ENCODE assay signal across 8 cellular contexts in genomic region chr10:50653142-50653541, GRCh38. TPM values are rescaled to one million over a fixed set of nuclear protein-coding genes. Genes with fewer than 3 reads are reported as not detected.
DNase-seq lines count a peak whose midpoint lies in the region; ATAC-seq and TF ChIP-seq lines count a peak whose summit lies in the region.

No MANE protein-coding gene starts in this region.

- H2AFZ ChIP-seq in neural progenitor cell (replicated peaks) = peak overlapping the region; percentile 5

- no peaks in the 10 kb centered on the region for H4K20me1 ChIP-seq in neural progenitor cell (ENCODE audit: low read depth)

- H3K4me2 ChIP-seq in neural progenitor cell = no peak overlapping the region

- no peaks in the 10 kb centered on the region for H3K36me3 ChIP-seq in CD8-positive, alpha-beta T cell (ENCODE audit: insufficient read depth, low read length)
- H3K36me3 ChIP-seq in Panc1 (ENCODE audit: control insufficient read depth, insufficient read depth, low read length) = no peaks in the 10 kb centered on the region
- no peaks in the 10 kb centered on the region for H3K36me3 ChIP-seq in neural progenitor cell

- POLR2A ChIA-PET in CD8-positive, alpha-beta T cell (lab: Charles Lee) = interaction anchor here (0.9 kb wide), 1 partner anchor 28 kb away, joined by 4 read pairs; no protein-coding TSS in a partner anchor
- POLR2A ChIA-PET in Panc1 (lab: Charles Lee) = no interaction called here

- peak; percentile 58 for TF ChIP-seq CTCF in CD8-positive, alpha-beta T cell (IDR thresholded peaks at IDR 0.05)
- TF ChIP-seq CTCF in Panc1 (IDR thresholded peaks at IDR 0.05) (peak; percentile 72), epithelial cell of esophagus (IDR thresholded peaks at IDR 0.05; ENCODE audit: insufficient read depth, low read depth, low read length, missing control alignments) (peak; percentile 72), neural progenitor cell (IDR thresholded peaks at IDR 0.05) (peak; percentile 30)

- no peaks in the 10 kb centered on the region for H3K9me3 ChIP-seq in CD8-positive, alpha-beta T cell (ENCODE audit: low read length)
- H3K9me3 ChIP-seq in Panc1 (ENCODE audit: control insufficient read depth, insufficient read depth, low read depth, low read length) (no peaks in the 10 kb centered on the region), neural progenitor cell (ENCODE audit: low read depth) (no peaks in the 10 kb centered on the region)

- DNase-seq in CD8-positive, alpha-beta T cell = peak in 1 of 7 experiments; percentile 31
- DNase-seq in Panc1 (ENCODE audit: low read depth, low spot score) (peak; percentile 13), epithelial cell of esophagus (ENCODE audit: low read depth) (peak; percentile 42), neural progenitor cell (ENCODE audit: low spot score) (no peak), occipital lobe (lab: John Stamatoyannopoulos, UW) (no peak)

- H3K9ac ChIP-seq in neural progenitor cell = no peak overlapping the region

- no TSS peak for BruUV-seq in Panc1 (replicated peaks; lab: Mats Ljungman, UMichigan)

- H3K9me3 Mint-ChIP-seq in CD8-positive, alpha-beta T cell = no peaks in the 10 kb centered on the region
- no peaks in the 10 kb centered on the region for H3K9me3 Mint-ChIP-seq in neural progenitor cell

- no peak overlapping the region for H3K4me3 ChIP-seq in CD8-positive, alpha-beta T cell (ENCODE audit: low read depth, low read length)
- H3K4me3 ChIP-seq in Panc1 (ENCODE audit: low read depth in 2 of 2, low read length in 2 of 2) (no peak overlapping the region), epithelial cell of esophagus (ENCODE audit: low read length) (no peak overlapping the region), neural progenitor cell (no peak overlapping the region)

- peaks cover 10% of the 10 kb centered on the region for H3K4me1 ChIP-seq in CD8-positive, alpha-beta T cell (ENCODE audit: insufficient read depth, low read length)
- H3K4me1 ChIP-seq in Panc1 (ENCODE audit: control insufficient read depth, insufficient read depth, low read length) (no peaks in the 10 kb centered on the region), neural progenitor cell (no peaks in the 10 kb centered on the region)

- peaks cover 12% of the 10 kb centered on the region for H3K4me1 Mint-ChIP-seq in CD8-positive, alpha-beta T cell (ENCODE audit: low read depth)
- no peaks in the 10 kb centered on the region for H3K4me1 Mint-ChIP-seq in neural progenitor cell

- no peak overlapping the region for H3K27ac ChIP-seq in CD8-positive, alpha-beta T cell (ENCODE audit: low read depth, low read length)
- H3K27ac ChIP-seq in Panc1 (ENCODE audit: low read length) = no peak overlapping the region
- H3K27ac ChIP-seq in neural progenitor cell = no peak overlapping the region

- H3F3A ChIP-seq in neural progenitor cell (ENCODE audit: low read depth) = no peaks in the 10 kb centered on the region

- no peaks in the 10 kb centered on the region for H3K36me3 Mint-ChIP-seq in CD8-positive, alpha-beta T cell
- H3K36me3 Mint-ChIP-seq in neural progenitor cell = no peaks in the 10 kb centered on the region

- no peak overlapping the region for H3K4me3 Mint-ChIP-seq in CD8-positive, alpha-beta T cell
- H3K4me3 Mint-ChIP-seq in neural progenitor cell = no peak overlapping the region

- H3K79me2 ChIP-seq in neural progenitor cell (ENCODE audit: low read depth) = no peaks in the 10 kb centered on the region

- peak; percentile 78 for ATAC-seq in CD8-positive, alpha-beta T cell
- ATAC-seq in GM19463 (IDR thresholded peaks at IDR 0.05; ENCODE audit: unreplicated experiment) = peak; percentile 19
- no peak for ATAC-seq in Panc1
- ATAC-seq in HG03469 (IDR thresholded peaks at IDR 0.05; ENCODE audit: unreplicated experiment) = no peak
- no peak for ATAC-seq in GM21447 (IDR thresholded peaks at IDR 0.05; ENCODE audit: unreplicated experiment)

- intact Hi-C loops in CD8-positive, alpha-beta T cell (cut with DNase I, micrococcal nuclease) = loop anchor here (1.0 to 2.0 kb wide), 3 partner anchors 28 to 100 kb away; no protein-coding TSS in a partner anchor
- intact Hi-C loops in Panc1 (cut with micrococcal nuclease; ENCODE audit: unreplicated experiment) = no loop called here

- in situ Hi-C loops in Panc1 (cut with HindIII; ENCODE audit: low pct_unique_long_range_greater_than_20kb, low sequenced_read_pairs) = no loop called here

- CTCF ChIA-PET in CD8-positive, alpha-beta T cell (lab: Charles Lee) = interaction anchor here (0.7 to 3.9 kb wide), 16 partner anchors 16 to 285 kb away, joined by 3 to 24 read pairs (median 4); no protein-coding TSS in a partner anchor
- CTCF ChIA-PET in Panc1 (lab: Charles Lee) = no interaction called here

- no peaks in the 10 kb centered on the region for H3K27me3 ChIP-seq in CD8-positive, alpha-beta T cell (ENCODE audit: insufficient read depth, low read length)
- H3K27me3 ChIP-seq in Panc1 (ENCODE audit: control insufficient read depth, insufficient read depth, low read length) (no peaks in the 10 kb centered on the region), neural progenitor cell (no peaks in the 10 kb centered on the region)

- no peaks in the 10 kb centered on the region for H3K27me3 Mint-ChIP-seq in CD8-positive, alpha-beta T cell (ENCODE audit: low read depth)
- H3K27me3 Mint-ChIP-seq in neural progenitor cell (ENCODE audit: insufficient read depth, low read depth) = no peaks in the 10 kb centered on the region

- no peak overlapping the region for H3K27ac Mint-ChIP-seq in CD8-positive, alpha-beta T cell
- H3K27ac Mint-ChIP-seq in neural progenitor cell = no peak overlapping the region

RNA-seq across cellular contexts. Expression of gene SGMS1, which starts 29.4 kb away (rescaled TPM):
- total RNA-seq in CD8-positive, alpha-beta T cell = 10 to 100 TPM; 17.0 to 19.9 TPM
- total RNA-seq in Panc1 (2021; ENCODE audit: unreplicated experiment) (22.0 TPM), neural progenitor cell (ENCODE audit: low replicate concordance) (9.2 and 10.3 TPM in 2 replicates), occipital lobe (46.5 TPM)
- 11.8 TPM for polyA plus RNA-seq in Panc1 (2012; ENCODE audit: insufficient read length)

Comparison
In these comparisons a context has a peak if more than half of its experiments do, and no peak if none do; other contexts are left out.
1. ATAC-seq: peak in CD8-positive, alpha-beta T cell (single experiment) and GM19463 (single experiment); none in Panc1 (single experiment), HG03469 (single experiment) and GM21447 (single experiment).
2. DNase-seq: peak in Panc1 (single experiment) and epithelial cell of esophagus (single experiment); none in neural progenitor cell (single experiment) and occipital lobe (single experiment).
3. Peak in every context shown above with its lines, with median percentiles within 50 percentile points of each other: CTCF ChIP-seq.